ENCODE assay signal across 24 cellular contexts in the genomic region with DNA sequence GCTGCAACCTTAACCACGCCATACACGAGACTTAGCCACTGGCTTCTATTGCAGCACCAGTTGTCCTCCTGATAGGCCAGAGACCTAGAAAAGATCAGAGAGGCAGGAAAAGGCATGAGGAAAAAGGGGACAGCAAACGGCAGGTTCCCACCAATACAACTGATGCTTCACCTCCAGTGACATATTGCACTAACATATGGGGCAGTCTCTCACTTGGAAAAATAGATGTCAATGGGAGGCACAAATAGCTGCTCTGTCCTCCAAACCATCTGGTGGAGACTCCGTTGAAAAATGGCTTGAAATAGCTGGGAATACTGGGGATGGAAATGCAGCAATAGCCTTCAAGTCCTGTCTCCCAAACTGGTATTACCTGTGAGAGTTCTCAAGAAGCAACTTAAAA. TPM values are rescaled to one million over a fixed set of nuclear protein-coding genes. Genes with fewer than 3 reads are reported as not detected.
"Had no signal": no experiment of that assay in that cellular context is flagged by ENCODE, and none has a peak within 500 bp of the region (broad histone marks: within the 10 kb centered on the region; RNA-seq: fewer than 3 reads in every experiment).

No MANE protein-coding gene starts in this region.

- H3K4me1 ChIP-seq: lower lobe of right lung, sigmoid colon, stomach, tibial artery had no signal

- ATAC-seq: esophagus mucosa; gastrocnemius medialis; left ventricle myocardium superior; lower lobe of right lung; naive thymus-derived CD8-positive, alpha-beta T cell; psoas muscle; right cardiac atrium; stimulated activated effector memory CD8-positive, alpha-beta T cell treated with anti-CD3 and anti-CD28 coated beads, Interleukin-12 subunit alpha, Interleukin-12 subunit beta, amount 100 ng/mL, for 72 hours had no signal

- DNase-seq: effector CD4-positive, alpha-beta T cell; endodermal cell; foreskin fibroblast; gastrocnemius medialis; head of caudate nucleus; left ventricle myocardium superior; lower lobe of right lung; naive thymus-derived CD8-positive, alpha-beta T cell; nephron progenitor cell; nucleus accumbens; posterior cingulate gyrus; psoas muscle; right cardiac atrium; sigmoid colon; stimulated activated CD4-positive, alpha-beta T cell treated with anti-CD3 and anti-CD28 coated beads, Interleukin-2, amount 100 ng/mL, for 24 hours; stimulated activated CD4-positive, alpha-beta T cell treated with anti-CD3 and anti-CD28 coated beads, Interleukin-4, amount 100 ng/mL, for 24 hours; stimulated activated naive CD4-positive, alpha-beta T cell treated with Interleukin-2 at 50 U/mL for 16 hours; stomach; tibial artery had no signal

- H3K4me3 ChIP-seq: dorsolateral prefrontal cortex, gastrocnemius medialis, lower lobe of right lung, psoas muscle, sigmoid colon, stomach, tibial artery had no signal

- H3K9me3 ChIP-seq: gastrocnemius medialis, lower lobe of right lung, psoas muscle, sigmoid colon, stomach, tibial artery had no signal

- H3K36me3 ChIP-seq: gastrocnemius medialis, lower lobe of right lung, sigmoid colon, stomach, tibial artery had no signal

- H3K27me3 ChIP-seq: dorsolateral prefrontal cortex, gastrocnemius medialis, sigmoid colon had no signal

- H3K27ac ChIP-seq: dorsolateral prefrontal cortex, epithelial cell of prostate, gastrocnemius medialis, lower lobe of right lung, psoas muscle, sigmoid colon, stomach, tibial artery had no signal

RNA-seq across cellular contexts. Expression of a gene that starts 20.4 kb away (rescaled TPM):
- total RNA-seq: naive thymus-derived CD8-positive, alpha-beta T cell; osteocyte had no signal
